In the genomic region with DNA sequence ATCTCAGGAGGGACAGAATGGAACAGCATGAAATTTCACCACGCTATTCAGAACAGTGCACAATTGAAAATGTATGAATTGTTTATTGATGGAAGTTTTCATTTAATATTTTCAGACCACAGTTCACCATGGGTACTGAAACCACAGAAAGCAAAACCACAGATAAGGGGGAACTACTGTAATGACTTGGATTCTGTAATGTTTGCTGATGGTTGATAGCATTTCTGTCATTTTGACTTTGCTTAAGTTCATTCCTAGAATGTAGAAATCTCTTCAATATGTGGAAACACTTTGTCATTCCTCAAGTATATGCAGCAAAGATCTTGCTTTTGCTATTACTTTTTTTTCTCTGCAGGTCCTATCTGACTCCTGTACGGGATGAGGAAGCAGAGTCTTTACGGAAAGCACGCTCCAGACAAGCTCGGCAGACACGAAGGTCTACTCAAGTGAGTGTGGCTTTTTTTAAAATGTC, we compare ENCODE assay signal across 8 cellular contexts.
A peak's percentile ranks its signal among the peaks of the same experiment; 100 is the strongest.
DNase-seq lines count a peak whose midpoint lies in the region; ATAC-seq and TF ChIP-seq lines count a peak whose summit lies in the region.
"Not testable (repeated sequence)": the region's sequence is repeated elsewhere in the genome, so short reads cannot be mapped to it uniquely, and the experiment has no call there.

No MANE protein-coding gene starts in this region.

- peak; percentile 70 for DNase-seq in CD1c-positive myeloid dendritic cell (ENCODE audit: extremely low spot score)
- peak; percentile 41 for DNase-seq in NOMO-1 treated with dmso at 0.1 percent for 144 hours (lab: John Stamatoyannopoulos, UW; ENCODE audit: unreplicated experiment)
- not testable (repeated sequence) for DNase-seq in activated T-cell treated with anti-CD3 and anti-CD28 coated beads, Interleukin-2, amount 50 U/mL, for 24 hours
- peak; percentile 54 for DNase-seq in fibroblast of villous mesenchyme (ENCODE audit: low read depth)

- H3K4me1 Mint-ChIP-seq in activated T-cell treated with anti-CD3 and anti-CD28 coated beads, Interleukin-2, amount 50 U/mL, for 24 hours (ENCODE audit: low read depth) = peaks cover 24% of the 10 kb centered on the region

- H3K4me3 ChIP-seq in fibroblast of villous mesenchyme (ENCODE audit: low read depth, low read length) = not testable (repeated sequence)

- H3K4me3 Mint-ChIP-seq in activated T-cell treated with anti-CD3 and anti-CD28 coated beads, Interleukin-2, amount 50 U/mL, for 24 hours = not testable (repeated sequence)

- TF ChIP-seq CTCF in fibroblast of villous mesenchyme (IDR thresholded peaks at IDR 0.05; ENCODE audit: insufficient read depth, low read depth, low read length) = not testable (repeated sequence)

- not testable (repeated sequence) for H3K9me3 Mint-ChIP-seq in activated T-cell treated with anti-CD3 and anti-CD28 coated beads, Interleukin-2, amount 50 U/mL, for 24 hours

- H3K27me3 Mint-ChIP-seq in activated T-cell treated with anti-CD3 and anti-CD28 coated beads, Interleukin-2, amount 50 U/mL, for 24 hours = not testable (repeated sequence)

- ATAC-seq in GM18867 (IDR thresholded peaks at IDR 0.05; ENCODE audit: unreplicated experiment) (peak; percentile 80), GM21381 (IDR thresholded peaks at IDR 0.05; ENCODE audit: unreplicated experiment) (peak; percentile 68), HG02852 (IDR thresholded peaks at IDR 0.05; ENCODE audit: unreplicated experiment) (peak; percentile 81), HG03439 (IDR thresholded peaks at IDR 0.05; ENCODE audit: unreplicated experiment) (peak; percentile 67)

- H3K36me3 Mint-ChIP-seq in activated T-cell treated with anti-CD3 and anti-CD28 coated beads, Interleukin-2, amount 50 U/mL, for 24 hours (ENCODE audit: low read depth) = peaks cover 45% of the 10 kb centered on the region

- peak overlapping the region; percentile 57 for H3K27ac Mint-ChIP-seq in activated T-cell treated with anti-CD3 and anti-CD28 coated beads, Interleukin-2, amount 50 U/mL, for 24 hours
